ENCODE assay signal across 9 cellular contexts in the genomic region with DNA sequence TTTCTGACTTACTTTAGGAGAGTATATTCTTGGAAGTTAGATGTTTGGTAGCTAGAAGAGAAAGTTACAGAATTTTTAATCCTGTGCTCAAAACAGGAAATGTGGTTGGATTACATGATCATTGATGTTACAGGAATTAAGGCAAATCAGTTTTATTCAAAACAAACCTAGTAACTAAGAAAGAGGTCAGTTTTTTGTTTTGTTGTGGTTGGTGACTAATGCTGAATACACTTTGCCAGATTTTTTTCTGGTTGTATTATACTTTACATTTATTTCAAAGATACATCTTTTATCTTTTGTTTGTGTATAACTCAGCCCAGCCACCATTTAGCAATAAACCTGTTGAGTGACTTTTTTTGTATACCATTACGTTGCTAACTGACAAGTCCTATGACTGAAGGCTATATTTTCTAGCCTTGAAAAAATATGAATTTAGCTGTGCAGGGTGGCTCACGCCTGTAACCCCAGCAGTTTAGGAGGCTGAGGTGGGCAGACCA.
DNase-seq lines count a peak whose midpoint lies in the region; ATAC-seq and TF ChIP-seq lines count a peak whose summit lies in the region.
"Had no signal": no experiment of that assay in that cellular context is flagged by ENCODE, and none has a peak within 500 bp of the region (broad histone marks: within the 10 kb centered on the region; RNA-seq: fewer than 3 reads in every experiment).

No MANE protein-coding gene starts in this region.

- TF ChIP-seq CTCF in chondrocyte (IDR thresholded peaks at IDR 0.05): no peak

- no peak for ATAC-seq in GM21515 (IDR thresholded peaks at IDR 0.05; ENCODE audit: unreplicated experiment)
- ATAC-seq in GM21360 (IDR thresholded peaks at IDR 0.05; ENCODE audit: unreplicated experiment): no peak
- no peak for ATAC-seq in HG02870 (IDR thresholded peaks at IDR 0.05; ENCODE audit: unreplicated experiment)

- H3K27ac ChIP-seq in muscle layer of duodenum (ENCODE audit: low read length): peak overlapping the region; percentile 86

- H3K4me3 Mint-ChIP-seq in chondrocyte (ENCODE audit: unreplicated experiment): no peak overlapping the region
- H3K4me3 Mint-ChIP-seq: dendritic cell treated with granulocyte-macrophage colony-stimulating factor and Interleukin-4, amounts not matched to agents 40 ng/mL and 50 ng/mL, for 4 days had no signal

- peaks cover 5% of the 10 kb centered on the region for H3K36me3 Mint-ChIP-seq in chondrocyte (ENCODE audit: low read depth)

- H3K4me1 Mint-ChIP-seq in chondrocyte (ENCODE audit: low read depth): peaks cover 49% of the 10 kb centered on the region

- peak overlapping the region; percentile 70 for H3K27ac Mint-ChIP-seq in chondrocyte (ENCODE audit: unreplicated experiment)
- H3K27ac Mint-ChIP-seq: dendritic cell treated with granulocyte-macrophage colony-stimulating factor and Interleukin-4, amounts not matched to agents 40 ng/mL and 50 ng/mL, for 4 days had no signal

- peaks cover 13 to 20% of the 10 kb centered on the region in 2 donors for H3K4me1 ChIP-seq in muscle layer of duodenum (ENCODE audit: control insufficient read depth in 1 of 2, insufficient read depth in 2 of 2, low read length in 2 of 2)

- H3K9me3 Mint-ChIP-seq in chondrocyte (ENCODE audit: low read depth): no peaks in the 10 kb centered on the region
- H3K9me3 Mint-ChIP-seq: dendritic cell treated with granulocyte-macrophage colony-stimulating factor and Interleukin-4, amounts not matched to agents 40 ng/mL and 50 ng/mL, for 4 days had no signal

- no peaks in the 10 kb centered on the region for H3K27me3 Mint-ChIP-seq in chondrocyte (ENCODE audit: low read depth)
- H3K27me3 Mint-ChIP-seq: dendritic cell treated with granulocyte-macrophage colony-stimulating factor and Interleukin-4, amounts not matched to agents 40 ng/mL and 50 ng/mL, for 4 days had no signal

- in situ Hi-C loops in ACHN (cut with HindIII; ENCODE audit: low pct_ligation_motif_present, low pct_unique_long_range_greater_than_20kb, low sequenced_read_pairs): loop anchor here (25.0 kb wide), 1 partner anchor 191 kb away; no protein-coding TSS in a partner anchor

- H3K36me3 ChIP-seq in muscle layer of duodenum (ENCODE audit: control insufficient read depth in 1 of 2, insufficient read depth in 2 of 2, low read length in 2 of 2) (peaks cover 4 to 13% of the 10 kb centered on the region in 2 donors), MG63 (no peaks in the 10 kb centered on the region)

- no peak overlapping the region for H3K4me3 ChIP-seq in muscle layer of duodenum (ENCODE audit: low read depth in 1 of 2, low read length in 2 of 2)
- no peak overlapping the region for H3K4me3 ChIP-seq in MG63

- H3K27me3 ChIP-seq in muscle layer of duodenum (ENCODE audit: low read depth, low read length) (no peaks in the 10 kb centered on the region), MG63 (no peaks in the 10 kb centered on the region)

- H3K9me3 ChIP-seq in muscle layer of duodenum (ENCODE audit: control insufficient read depth in 1 of 2, low read length in 2 of 2): no peaks in the 10 kb centered on the region
- no peaks in the 10 kb centered on the region for H3K9me3 ChIP-seq in MG63

- peak; percentile 40 for DNase-seq in ACHN
- DNase-seq in HT-29 (ENCODE audit: low spot score): peak; percentile 83
- no peak for DNase-seq in chondrocyte (ENCODE audit: low spot score)
- DNase-seq in MG63: no peak

Comparison
In these comparisons a context has a peak if more than half of its experiments do, and no peak if none do; other contexts are left out.
1. DNase-seq: peak in ACHN (single experiment) and HT-29 (single experiment); none in chondrocyte (single experiment) and MG63 (single experiment).